Comparison of ENCODE assay signal across 9 cellular contexts in genomic region chr7:43130347-43130746, GRCh38. TPM values are rescaled to one million over a fixed set of nuclear protein-coding genes. Genes with fewer than 3 reads are reported as not detected.
"Had no signal": no experiment of that assay in that cellular context is flagged by ENCODE, and none has a peak within 500 bp of the region (broad histone marks: within the 10 kb centered on the region; RNA-seq: fewer than 3 reads in every experiment).

No MANE protein-coding gene starts in this region.

- H3K9ac ChIP-seq: KMS-11 had no signal

- ATAC-seq: HepG2 had no signal

- FAIRE-seq: HepG2, HTR-8/SVneo had no signal

- H3K4me2 ChIP-seq: KMS-11 had no signal

- H3K27ac ChIP-seq: HL-60, KMS-11 had no signal

- DNase-seq: IMR-90, KBM-7, KG1 had no signal

RNA-seq across cellular contexts. Expression of gene HECW1, which starts 17.9 kb away (rescaled TPM):
- total RNA-seq: HepG2, HT-29 had no signal
- polyA plus RNA-seq: HepG2, IgD-negative memory B cell had no signal
